In genomic region chr7:150688630-150689029, GRCh38 we compare ENCODE assay signal across 20 cellular contexts. TPM values are rescaled to one million over a fixed set of nuclear protein-coding genes. Genes with fewer than 3 reads are reported as not detected.
DNase-seq lines count a peak whose midpoint lies in the region; ATAC-seq and TF ChIP-seq lines count a peak whose summit lies in the region.
"Had no signal": no experiment of that assay in that cellular context is flagged by ENCODE, and none has a peak within 500 bp of the region (broad histone marks: within the 10 kb centered on the region; RNA-seq: fewer than 3 reads in every experiment).

No MANE protein-coding gene starts in this region.

- CTCF ChIA-PET in CD8-positive, alpha-beta T cell (lab: Charles Lee), result interaction anchor here (1.0 kb wide), 1 partner anchor 67 kb away, joined by 3 read pairs; no protein-coding TSS in a partner anchor

- intact Hi-C loops in activated CD4-positive, alpha-beta T cell treated with anti-CD3 and anti-CD28 coated beads, Interleukin-2, amount 10 ng/mL, durations not matched to agents 24 days and 14 days (cut with micrococcal nuclease), result loop anchor here (5.0 kb wide), 1 partner anchor 121 kb away; the partner anchor contains the start of gene GIMAP4
- intact Hi-C loops in CD8-positive, alpha-beta T cell (cut with DNase I, micrococcal nuclease), result loop anchor here (5.0 kb wide), 3 partner anchors 49 to 121 kb away; partner anchors contain the start of genes GIMAP6 (in 2 of the 2), GIMAP4 (in 1 of the 2) and GIMAP5 (in 1 of the 2)
- intact Hi-C loops in lower lobe of right lung (cut with DNase I), result no loop called here

- no peak for TF ChIP-seq CTCF in CD8-positive, alpha-beta T cell (IDR thresholded peaks at IDR 0.05)
- TF ChIP-seq CTCF in lower lobe of right lung (IDR thresholded peaks at IDR 0.05), result no peak

- no peak for ATAC-seq in CD8-positive, alpha-beta T cell
- ATAC-seq in activated T-helper 17 cell treated with anti-CD3 and anti-CD28 coated beads, Interleukin-2, amount 50 U/mL, for 72 hours (replicated peaks), result no peak
- ATAC-seq in lower lobe of right lung, result peak in 1 of 2 donors; percentile 29
- ATAC-seq in GM19324 (IDR thresholded peaks at IDR 0.05; ENCODE audit: low FRiP score, unreplicated experiment), result no peak
- no peak for ATAC-seq in GM21360 (IDR thresholded peaks at IDR 0.05; ENCODE audit: unreplicated experiment)
- ATAC-seq: pancreas, right lobe of liver had no signal

- H3K27me3 ChIP-seq in CD8-positive, alpha-beta T cell (ENCODE audit: insufficient read depth, low read length), result no peaks in the 10 kb centered on the region
- no peaks in the 10 kb centered on the region for H3K27me3 ChIP-seq in lower lobe of right lung (ENCODE audit: low read depth)
- H3K27me3 ChIP-seq: hepatocyte, MG63, pancreas, right lobe of liver had no signal

- H3K4me1 Mint-ChIP-seq in activated CD4-positive, alpha-beta T cell treated with anti-CD3 and anti-CD28 coated beads, Interleukin-2, amount 10 ng/mL, durations not matched to agents 24 days and 14 days, result peaks cover 52% of the 10 kb centered on the region
- H3K4me1 Mint-ChIP-seq in CD8-positive, alpha-beta T cell (ENCODE audit: low read depth), result peaks cover 70% of the 10 kb centered on the region
- H3K4me1 Mint-ChIP-seq in activated T-helper 17 cell treated with anti-CD3 and anti-CD28 coated beads, Interleukin-2, amount 50 U/mL, for 72 hours, result peaks cover 36% of the 10 kb centered on the region

- H3K36me3 Mint-ChIP-seq in activated CD4-positive, alpha-beta T cell treated with anti-CD3 and anti-CD28 coated beads, Interleukin-2, amount 10 ng/mL, durations not matched to agents 24 days and 14 days (ENCODE audit: low read depth), result peaks cover 69% of the 10 kb centered on the region
- H3K36me3 Mint-ChIP-seq in CD8-positive, alpha-beta T cell, result peaks cover 81% of the 10 kb centered on the region
- peaks cover 71% of the 10 kb centered on the region for H3K36me3 Mint-ChIP-seq in activated T-helper 17 cell treated with anti-CD3 and anti-CD28 coated beads, Interleukin-2, amount 50 U/mL, for 72 hours (ENCODE audit: low read depth)

- H3K27ac ChIP-seq in CD8-positive, alpha-beta T cell (ENCODE audit: low read depth, low read length), result no peak overlapping the region
- no peak overlapping the region for H3K27ac ChIP-seq in lower lobe of right lung
- H3K27ac ChIP-seq: dorsolateral prefrontal cortex, hepatocyte, pancreas, right lobe of liver, SK-N-MC had no signal

- H3K9me3 ChIP-seq in CD8-positive, alpha-beta T cell (ENCODE audit: low read length), result peaks cover 18% of the 10 kb centered on the region
- no peaks in the 10 kb centered on the region for H3K9me3 ChIP-seq in lower lobe of right lung
- H3K9me3 ChIP-seq: MG63, pancreas, right lobe of liver had no signal

- H3K27ac Mint-ChIP-seq in activated CD4-positive, alpha-beta T cell treated with anti-CD3 and anti-CD28 coated beads, Interleukin-2, amount 10 ng/mL, durations not matched to agents 24 days and 14 days, result peak overlapping the region; percentile 84
- peak overlapping the region; percentile 99 for H3K27ac Mint-ChIP-seq in CD8-positive, alpha-beta T cell
- H3K27ac Mint-ChIP-seq in activated T-helper 17 cell treated with anti-CD3 and anti-CD28 coated beads, Interleukin-2, amount 50 U/mL, for 72 hours, result peak overlapping the region; percentile 61

- no peaks in the 10 kb centered on the region for H3K27me3 Mint-ChIP-seq in activated CD4-positive, alpha-beta T cell treated with anti-CD3 and anti-CD28 coated beads, Interleukin-2, amount 10 ng/mL, durations not matched to agents 24 days and 14 days
- H3K27me3 Mint-ChIP-seq in CD8-positive, alpha-beta T cell (ENCODE audit: low read depth), result no peaks in the 10 kb centered on the region
- no peaks in the 10 kb centered on the region for H3K27me3 Mint-ChIP-seq in activated T-helper 17 cell treated with anti-CD3 and anti-CD28 coated beads, Interleukin-2, amount 50 U/mL, for 72 hours

- H3K36me3 ChIP-seq in CD8-positive, alpha-beta T cell (ENCODE audit: insufficient read depth, low read length), result peaks cover 45% of the 10 kb centered on the region
- H3K36me3 ChIP-seq in lower lobe of right lung, result peaks cover 26% of the 10 kb centered on the region
- H3K36me3 ChIP-seq: MG63, pancreas had no signal

- H3K4me3 Mint-ChIP-seq in activated CD4-positive, alpha-beta T cell treated with anti-CD3 and anti-CD28 coated beads, Interleukin-2, amount 10 ng/mL, durations not matched to agents 24 days and 14 days, result peak overlapping the region; percentile 98
- peak overlapping the region; percentile 96 for H3K4me3 Mint-ChIP-seq in CD8-positive, alpha-beta T cell
- peak overlapping the region; percentile 99 for H3K4me3 Mint-ChIP-seq in activated T-helper 17 cell treated with anti-CD3 and anti-CD28 coated beads, Interleukin-2, amount 50 U/mL, for 72 hours

- POLR2A ChIA-PET in CD8-positive, alpha-beta T cell (lab: Charles Lee), result interaction anchor here (0.7 to 8.5 kb wide), 9 partner anchors 10 to 207 kb away, joined by 3 to 114 read pairs (median 38); partner anchors contain the start of genes GIMAP1, GIMAP4, GIMAP5 and GIMAP6

- no peak for DNase-seq in activated CD4-positive, alpha-beta T cell treated with anti-CD3 and anti-CD28 coated beads, Interleukin-2, amount 10 ng/mL, durations not matched to agents 24 days and 14 days
- no peak for DNase-seq in activated CD4-positive, alpha-beta T cell treated with anti-CD3 and anti-CD28 coated beads, Interleukin-2, amount 50 U/mL, for 1 hour
- no peak for DNase-seq in CD8-positive, alpha-beta T cell
- DNase-seq in lower lobe of right lung, result no peak
- DNase-seq in SW 1271 (lab: John Stamatoyannopoulos, UW), result no peak
- DNase-seq: dorsolateral prefrontal cortex; foreskin melanocyte; MG63; NCI-H1436 treated with DMSO at 0.1 percent for 48 hours; NCI-H524; pancreas; right lobe of liver; stimulated activated CD4-positive, alpha-beta T cell treated with anti-CD3 and anti-CD28 coated beads, Interleukin-15, amount 100 ng/mL, for 24 hours had no signal

- H3K4me3 ChIP-seq in CD8-positive, alpha-beta T cell (ENCODE audit: low read depth, low read length), result peak overlapping the region; percentile 55
- peak overlapping the region; percentile 40 for H3K4me3 ChIP-seq in lower lobe of right lung
- H3K4me3 ChIP-seq: hepatocyte, lung, MG63, pancreas, right lobe of liver, SK-N-MC had no signal

- H3K4me1 ChIP-seq in CD8-positive, alpha-beta T cell (ENCODE audit: insufficient read depth, low read length), result peaks cover 55% of the 10 kb centered on the region
- peaks cover 35% of the 10 kb centered on the region for H3K4me1 ChIP-seq in lower lobe of right lung
- H3K4me1 ChIP-seq: pancreas had no signal

- peaks cover 20% of the 10 kb centered on the region for H3K9me3 Mint-ChIP-seq in activated CD4-positive, alpha-beta T cell treated with anti-CD3 and anti-CD28 coated beads, Interleukin-2, amount 10 ng/mL, durations not matched to agents 24 days and 14 days
- H3K9me3 Mint-ChIP-seq in CD8-positive, alpha-beta T cell, result peaks cover 27% of the 10 kb centered on the region
- H3K9me3 Mint-ChIP-seq in activated T-helper 17 cell treated with anti-CD3 and anti-CD28 coated beads, Interleukin-2, amount 50 U/mL, for 72 hours, result peaks cover 24% of the 10 kb centered on the region

RNA-seq across cellular contexts. Expression of gene GIMAP2, which starts 3.1 kb away (rescaled TPM):
- total RNA-seq in activated CD4-positive, alpha-beta T cell treated with anti-CD3 and anti-CD28 coated beads, Interleukin-2, amount 10 ng/mL, durations not matched to agents 24 days and 14 days, result 28.2 TPM in 2 replicates
- 10 to 100 TPM; 58.4 to 58.8 TPM for total RNA-seq in CD8-positive, alpha-beta T cell
- 10 to 100 TPM; 29.1 to 44.9 TPM for total RNA-seq in activated T-helper 17 cell treated with anti-CD3 and anti-CD28 coated beads, Interleukin-2, amount 50 U/mL, for 72 hours
- total RNA-seq in lower lobe of right lung, result 46.9 TPM

RNA-seq across cellular contexts. Expression of gene GIMAP1, which starts 27.8 kb away (rescaled TPM):
- total RNA-seq in activated CD4-positive, alpha-beta T cell treated with anti-CD3 and anti-CD28 coated beads, Interleukin-2, amount 10 ng/mL, durations not matched to agents 24 days and 14 days, result 4.9 and 6.0 TPM in 2 replicates
- 1 to 10 TPM; 6.1 to 6.2 TPM for total RNA-seq in CD8-positive, alpha-beta T cell
- 1 to 10 TPM; 5.1 to 5.6 TPM for total RNA-seq in activated T-helper 17 cell treated with anti-CD3 and anti-CD28 coated beads, Interleukin-2, amount 50 U/mL, for 72 hours
- total RNA-seq in lower lobe of right lung, result 18.8 TPM
- total RNA-seq: hepatocyte, RPMI7951 had no signal

RNA-seq across cellular contexts. Expression of gene GIMAP5, which starts 48.6 kb away (rescaled TPM):
- 44.4 and 50.9 TPM in 2 replicates for total RNA-seq in activated CD4-positive, alpha-beta T cell treated with anti-CD3 and anti-CD28 coated beads, Interleukin-2, amount 10 ng/mL, durations not matched to agents 24 days and 14 days
- 10 to 100 TPM; 23.5 to 24.1 TPM for total RNA-seq in CD8-positive, alpha-beta T cell
- total RNA-seq in activated T-helper 17 cell treated with anti-CD3 and anti-CD28 coated beads, Interleukin-2, amount 50 U/mL, for 72 hours, result 100 to 1,000 TPM; 106 to 142 TPM
- 31.9 TPM for total RNA-seq in lower lobe of right lung
- total RNA-seq: RPMI7951 had no signal

RNA-seq across cellular contexts. Expression of gene GIMAP6, which starts 56.4 kb away (rescaled TPM):
- 35.5 and 35.8 TPM in 2 replicates for total RNA-seq in activated CD4-positive, alpha-beta T cell treated with anti-CD3 and anti-CD28 coated beads, Interleukin-2, amount 10 ng/mL, durations not matched to agents 24 days and 14 days
- total RNA-seq in CD8-positive, alpha-beta T cell, result 10 to 100 TPM; 10.5 to 10.8 TPM
- 10 to 100 TPM; 42.3 to 57.3 TPM for total RNA-seq in activated T-helper 17 cell treated with anti-CD3 and anti-CD28 coated beads, Interleukin-2, amount 50 U/mL, for 72 hours
- total RNA-seq in lower lobe of right lung, result 69.3 TPM
